In genomic region chr4:7628432-7628831, GRCh38 we compare ENCODE assay signal across 31 cellular contexts.
"Had no signal": no experiment of that assay in that cellular context is flagged by ENCODE, and none has a peak within 500 bp of the region (broad histone marks: within the 10 kb centered on the region; RNA-seq: fewer than 3 reads in every experiment).

No MANE protein-coding gene starts in this region.

- ATAC-seq: heart right ventricle, left colon, left lung, lower lobe of right lung, natural killer cell, right cardiac atrium, sciatic nerve, upper lobe of right lung had no signal

- H3K27ac Mint-ChIP-seq: mesothelial cell of epicardium; naive B cell; nephron progenitor cell; stimulated activated naive CD8-positive, alpha-beta T cell treated with anti-CD3 and anti-CD28 coated beads, Interleukin-15, Interleukin-2, amounts not matched to agents 100 ng/mL and 50 ng/mL, for 24 hours had no signal

- H3K9me3 Mint-ChIP-seq: natural killer cell; stimulated activated naive CD8-positive, alpha-beta T cell treated with anti-CD3 and anti-CD28 coated beads, Interleukin-15, Interleukin-2, amounts not matched to agents 100 ng/mL and 50 ng/mL, for 24 hours had no signal

- H3K9me3 ChIP-seq: heart right ventricle, left lung, lower lobe of right lung, neutrophil, ovary, prostate gland, suprapubic skin, thoracic aorta, tibial artery, upper lobe of right lung had no signal

- H3K27ac ChIP-seq: heart right ventricle, hepatocyte, left lung, lower lobe of right lung, neutrophil, ovary, prostate gland, skin epidermis, suprapubic skin, thoracic aorta, tibial artery, upper lobe of right lung had no signal

- H3K36me3 Mint-ChIP-seq: mesothelial cell of epicardium, natural killer cell had no signal

- DNase-seq: heart right ventricle; left colon; left lung; lower lobe of right lung; mesendoderm; naive B cell; natural killer cell; nephron progenitor cell; occipital lobe; ovary; retina; right cardiac atrium; stimulated activated CD4-positive, alpha-beta T cell treated with anti-CD3 and anti-CD28 coated beads, Interleukin-12 subunit alpha, Interleukin-12 subunit beta, amount 100 ng/mL, for 4 hours; stimulated activated CD4-positive, alpha-beta T cell treated with anti-CD3 and anti-CD28 coated beads, Interleukin-15, amount 100 ng/mL, for 24 hours; stimulated activated CD4-positive, alpha-beta T cell treated with anti-CD3 and anti-CD28 coated beads, Interleukin-2, amount 100 ng/mL, for 24 hours; stimulated activated CD4-positive, alpha-beta T cell treated with anti-CD3 and anti-CD28 coated beads, Interleukin-4, amount 100 ng/mL, for 1 hour; stimulated activated naive CD4-positive, alpha-beta T cell; tibial artery; trophoblast cell; upper lobe of right lung had no signal

- H3K4me3 Mint-ChIP-seq: mesothelial cell of epicardium; naive B cell; natural killer cell; nephron progenitor cell; stimulated activated naive CD8-positive, alpha-beta T cell treated with anti-CD3 and anti-CD28 coated beads, Interleukin-15, Interleukin-2, amounts not matched to agents 100 ng/mL and 50 ng/mL, for 24 hours had no signal

- H3K4me3 ChIP-seq: heart right ventricle, hepatocyte, left lung, lower lobe of right lung, ovary, prostate gland, skin epidermis, suprapubic skin, thoracic aorta, tibial artery, upper lobe of right lung had no signal

- H2AFZ ChIP-seq: hepatocyte had no signal

- H3K4me1 ChIP-seq: left lung, prostate gland, upper lobe of right lung had no signal

- H3K4me1 Mint-ChIP-seq: naive B cell had no signal

- H3K79me2 ChIP-seq: hepatocyte had no signal

- FAIRE-seq: keratinocyte, urothelium cell line had no signal

- H3K27me3 ChIP-seq: ovary, upper lobe of right lung had no signal

- H3K4me2 ChIP-seq: hepatocyte had no signal

- H3K36me3 ChIP-seq: heart right ventricle, left lung, lower lobe of right lung, neutrophil, ovary, prostate gland, suprapubic skin, thoracic aorta, tibial artery, upper lobe of right lung had no signal
